In genomic region chr2:167212054-167212648, GRCh38 we compare ENCODE assay signal across 8 cellular contexts.
DNase-seq lines count a peak whose midpoint lies in the region; ATAC-seq and TF ChIP-seq lines count a peak whose summit lies in the region.

No MANE protein-coding gene starts in this region.

- H3K27ac Mint-ChIP-seq in activated CD4-positive, alpha-beta memory T cell treated with anti-CD3 and anti-CD28 coated beads, Interleukin-2, amount 10 ng/mL, durations not matched to agents 7 days and 5 days, result no peak overlapping the region

- H4K20me1 ChIP-seq in OCI-LY1 (ENCODE audit: insufficient read depth, low read length), result no peaks in the 10 kb centered on the region

- POLR2A ChIA-PET in activated CD4-positive, alpha-beta memory T cell treated with anti-CD3 and anti-CD28 coated beads, Interleukin-2, amount 10 ng/mL, durations not matched to agents 7 days and 5 days (lab: Charles Lee), result no interaction called here

- no peaks in the 10 kb centered on the region for H3K27me3 ChIP-seq in OCI-LY1 (ENCODE audit: insufficient read depth, low read length)

- H3K4me2 ChIP-seq in OCI-LY1 (ENCODE audit: low read length), result no peak overlapping the region

- no peak overlapping the region for H3K4me3 Mint-ChIP-seq in activated CD4-positive, alpha-beta memory T cell treated with anti-CD3 and anti-CD28 coated beads, Interleukin-2, amount 10 ng/mL, durations not matched to agents 7 days and 5 days

- CTCF ChIA-PET in activated CD4-positive, alpha-beta memory T cell treated with anti-CD3 and anti-CD28 coated beads, Interleukin-2, amount 10 ng/mL, durations not matched to agents 7 days and 5 days (lab: Charles Lee), result interaction anchor here (0.8 kb wide), 1 partner anchor 13 kb away, joined by 3 read pairs; no protein-coding TSS in a partner anchor

- H3K4me1 Mint-ChIP-seq in activated CD4-positive, alpha-beta memory T cell treated with anti-CD3 and anti-CD28 coated beads, Interleukin-2, amount 10 ng/mL, durations not matched to agents 7 days and 5 days, result no peaks in the 10 kb centered on the region

- H3K36me3 ChIP-seq in OCI-LY1 (ENCODE audit: insufficient read depth, low read length), result no peaks in the 10 kb centered on the region

- H3K9me3 ChIP-seq in OCI-LY1 (ENCODE audit: low read length), result no peaks in the 10 kb centered on the region

- intact Hi-C loops in lower leg skin (cut with DNase I; ENCODE audit: low total_unique reads), result no loop called here

- no peak overlapping the region for H3K9ac ChIP-seq in OCI-LY1 (ENCODE audit: low read length)

- H3K27me3 Mint-ChIP-seq in activated CD4-positive, alpha-beta memory T cell treated with anti-CD3 and anti-CD28 coated beads, Interleukin-2, amount 10 ng/mL, durations not matched to agents 7 days and 5 days, result no peaks in the 10 kb centered on the region

- 3 to 4% methylated on average over 3 of the region's 3 CpGs for WGBS in lower leg skin, 2 donors

- H3K9me2 ChIP-seq in OCI-LY1 (ENCODE audit: low read depth, low read length), result no peaks in the 10 kb centered on the region

- H3K4me3 ChIP-seq in OCI-LY1 (ENCODE audit: low read depth, low read length, poor library complexity, severe bottlenecking), result no peak overlapping the region
- H3K4me3 ChIP-seq in choroid plexus epithelial cell (ENCODE audit: low read depth, low read length), result no peak overlapping the region
- no peak overlapping the region for H3K4me3 ChIP-seq in lower leg skin (ENCODE audit: low read depth, poor library complexity, severe bottlenecking)

- H2AFZ ChIP-seq in OCI-LY1 (ENCODE audit: low read length), result no peak overlapping the region

- no peak for TF ChIP-seq POLR2A in lower leg skin (IDR thresholded peaks at IDR 0.05)

- TF ChIP-seq CTCF in OCI-LY1 (IDR thresholded peaks at IDR 0.05; ENCODE audit: low read length) (peak; percentile 68), choroid plexus epithelial cell (conservative IDR thresholded peaks at IDR 0.05; ENCODE audit: low read depth, low read length) (peak; percentile 82), lower leg skin (IDR thresholded peaks at IDR 0.05) (no peak)

- H3K79me2 ChIP-seq in OCI-LY1 (ENCODE audit: insufficient read depth, low read length), result no peaks in the 10 kb centered on the region

- H3K9me3 Mint-ChIP-seq in activated CD4-positive, alpha-beta memory T cell treated with anti-CD3 and anti-CD28 coated beads, Interleukin-2, amount 10 ng/mL, durations not matched to agents 7 days and 5 days, result no peaks in the 10 kb centered on the region

- no peaks in the 10 kb centered on the region for H3K36me3 Mint-ChIP-seq in activated CD4-positive, alpha-beta memory T cell treated with anti-CD3 and anti-CD28 coated beads, Interleukin-2, amount 10 ng/mL, durations not matched to agents 7 days and 5 days (ENCODE audit: low read depth)

- ATAC-seq in GM19372 (IDR thresholded peaks at IDR 0.05; ENCODE audit: low read depth, unreplicated experiment) (peak; percentile 76), HG03565 (IDR thresholded peaks at IDR 0.05; ENCODE audit: unreplicated experiment) (peak; percentile 94)

- DNase-seq in DMS153 (lab: John Stamatoyannopoulos, UW), result peak; percentile 24
- peak; percentile 78 for DNase-seq in choroid plexus epithelial cell (ENCODE audit: low read depth)
- peak; percentile 65 for DNase-seq in medulla oblongata (ENCODE audit: extremely low spot score)
- DNase-seq in lower leg skin (ENCODE audit: low spot score in 2 of 2), result no peak
- DNase-seq in activated CD4-positive, alpha-beta memory T cell treated with anti-CD3 and anti-CD28 coated beads, Interleukin-2, amount 10 ng/mL, durations not matched to agents 7 days and 5 days, result no peak

- H3F3A ChIP-seq in OCI-LY1 (ENCODE audit: insufficient read depth, low read length), result no peaks in the 10 kb centered on the region

- no peaks in the 10 kb centered on the region for H3K4me1 ChIP-seq in OCI-LY1 (ENCODE audit: insufficient read depth, low read length, severe bottlenecking)

- no peak overlapping the region for H3K27ac ChIP-seq in OCI-LY1 (ENCODE audit: low read depth, low read length, poor library complexity, severe bottlenecking)

Comparison
In these comparisons a context has a peak if more than half of its experiments do, and no peak if none do; other contexts are left out.
1. DNase-seq: peak in DMS153 (single experiment), choroid plexus epithelial cell (single experiment) and medulla oblongata (single experiment); none in lower leg skin (0 of 2) and activated CD4-positive, alpha-beta memory T cell treated with anti-CD3 and anti-CD28 coated beads, Interleukin-2, amount 10 ng/mL, durations not matched to agents 7 days and 5 days (single experiment).
2. CTCF ChIP-seq: peak in OCI-LY1 (single experiment) and choroid plexus epithelial cell (single experiment); none in lower leg skin (0 of 3).